Comparison of ENCODE assay signal across 16 cellular contexts in the genomic region with DNA sequence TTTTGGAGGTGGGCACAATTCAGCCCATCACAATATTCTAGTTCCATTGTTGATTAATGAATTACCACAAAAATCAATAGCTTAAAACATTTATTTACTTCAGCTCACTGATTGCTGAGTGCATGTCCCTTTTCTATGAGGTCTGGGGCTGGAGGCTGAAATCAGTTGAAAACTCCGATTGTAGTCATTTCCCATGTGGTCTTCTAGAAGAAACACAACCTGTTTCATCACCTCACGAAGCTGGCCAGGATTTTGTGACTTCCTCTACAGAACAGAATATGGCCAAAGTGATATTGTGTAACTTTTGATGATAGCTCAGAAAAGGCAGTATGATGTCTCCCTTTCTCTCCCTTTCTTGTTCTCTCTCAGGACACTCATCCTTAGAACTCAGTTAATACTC.
"Had no signal": no experiment of that assay in that cellular context is flagged by ENCODE, and none has a peak within 500 bp of the region (broad histone marks: within the 10 kb centered on the region; RNA-seq: fewer than 3 reads in every experiment).

No MANE protein-coding gene starts in this region.

- DNase-seq: activated B cell treated with CpG ODN at 0.5 μM for 24 hours; activated CD4-positive, alpha-beta T cell treated with anti-CD3 and anti-CD28 coated beads, Interleukin-2, amount 10 ng/mL, durations not matched to agents 24 days and 14 days; activated T-cell treated with anti-CD3 and anti-CD28 coated beads for 4 hours; caudate nucleus; colonic mucosa; foreskin melanocyte; heart left ventricle; left ventricle myocardium superior; ovary; stimulated activated CD4-positive, alpha-beta T cell treated with anti-CD3 and anti-CD28 coated beads, Interleukin-15, amount 100 ng/mL, for 24 hours; stimulated activated CD4-positive, alpha-beta T cell treated with anti-CD3 and anti-CD28 coated beads, Interleukin-4, amount 100 ng/mL, for 4 hours; stomach had no signal

- H3K27me3 ChIP-seq: colonic mucosa, heart left ventricle, ovary had no signal

- H3K9me3 ChIP-seq: colonic mucosa, heart left ventricle, ovary, stomach, thoracic aorta had no signal

- H3K4me1 ChIP-seq: colonic mucosa, heart left ventricle, stomach had no signal

- H3K4me3 ChIP-seq: colonic mucosa, heart left ventricle, ovary, stomach, thoracic aorta had no signal

- H3K36me3 ChIP-seq: colonic mucosa, heart left ventricle, ovary, stomach, thoracic aorta had no signal

- H3K27ac ChIP-seq: colonic mucosa, heart left ventricle, ovary, stomach, thoracic aorta had no signal

- ATAC-seq: heart left ventricle, left ventricle myocardium superior had no signal

- FAIRE-seq: endothelial cell of umbilical vein, islet of Langerhans, TTC549 had no signal
